ENCODE assay signal across 12 cellular contexts in the genomic region with DNA sequence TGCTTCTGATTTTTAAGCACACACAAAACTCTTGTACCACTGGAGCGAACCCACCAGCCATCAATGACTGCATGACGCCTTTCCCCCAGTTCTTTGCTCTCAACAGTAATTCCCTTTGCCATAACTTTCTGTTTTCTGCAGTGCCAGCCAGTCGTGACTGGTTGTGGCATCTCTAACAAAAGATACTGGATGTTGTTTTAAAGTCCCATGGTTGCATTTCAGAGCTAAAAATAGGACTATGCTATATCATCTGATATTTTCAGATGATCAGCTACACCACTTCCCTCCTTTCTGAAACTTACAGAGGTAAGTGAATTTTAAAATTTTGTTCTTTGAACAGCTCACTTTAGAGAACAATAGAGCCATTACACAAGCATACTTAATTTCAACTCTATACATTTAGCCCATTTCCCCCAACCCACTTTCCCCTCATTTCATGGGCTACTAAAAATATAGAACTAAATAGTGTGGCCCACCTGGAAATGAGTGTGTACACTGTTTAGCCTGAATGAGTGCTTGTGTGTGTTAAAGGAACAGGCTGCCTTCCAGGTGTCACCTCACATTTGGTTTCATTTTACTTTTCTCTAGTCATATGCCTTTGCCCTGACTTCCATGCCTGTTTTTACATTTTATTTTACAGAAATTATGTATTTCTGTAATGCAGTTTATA.
DNase-seq lines count a peak whose midpoint lies in the region; ATAC-seq and TF ChIP-seq lines count a peak whose summit lies in the region.
"Had no signal": no experiment of that assay in that cellular context is flagged by ENCODE, and none has a peak within 500 bp of the region (broad histone marks: within the 10 kb centered on the region; RNA-seq: fewer than 3 reads in every experiment).

No MANE protein-coding gene starts in this region.

- no peaks in the 10 kb centered on the region for H3K79me2 ChIP-seq in ACC112 (ENCODE audit: control insufficient read depth, insufficient read depth, low read length, unreplicated experiment)

- WGBS in adrenal gland, 4 donors, result 81 to 88% (median 84%) methylated on average over 3 of the region's 3 CpGs

- H3K36me3 Mint-ChIP-seq in stimulated activated effector memory CD8-positive, alpha-beta T cell treated with anti-CD3 and anti-CD28 coated beads, Interleukin-12 subunit alpha, Interleukin-12 subunit beta, amount 100 ng/mL, for 72 hours, result no peaks in the 10 kb centered on the region

- H3K4me1 Mint-ChIP-seq in stimulated activated effector memory CD8-positive, alpha-beta T cell treated with anti-CD3 and anti-CD28 coated beads, Interleukin-12 subunit alpha, Interleukin-12 subunit beta, amount 100 ng/mL, for 72 hours, result no peaks in the 10 kb centered on the region

- H3K27me3 ChIP-seq in ACC112 (ENCODE audit: insufficient read depth, low read length), result no peaks in the 10 kb centered on the region
- H3K27me3 ChIP-seq in adrenal gland, result no peaks in the 10 kb centered on the region
- H3K27me3 ChIP-seq: thyroid gland had no signal

- H3K36me3 ChIP-seq in ACC112 (ENCODE audit: insufficient read depth, low read length) (no peaks in the 10 kb centered on the region), adrenal gland (replicated peaks in 1 of 2) (no peaks in the 10 kb centered on the region)
- H3K36me3 ChIP-seq: thyroid gland, WERI-Rb-1 had no signal

- H2AFZ ChIP-seq in ACC112 (ENCODE audit: low read length, unreplicated experiment), result peak overlapping the region; percentile 19

- TF ChIP-seq CTCF in adrenal gland (IDR thresholded peaks at IDR 0.05) (no peak), GM10266 (IDR thresholded peaks at IDR 0.05; ENCODE audit: control insufficient read depth, insufficient read depth, low read depth, missing control alignments) (no peak)

- H3K27ac ChIP-seq in ACC112 (ENCODE audit: low read depth, low read length), result no peak overlapping the region
- H3K27ac ChIP-seq in adrenal gland, result no peak overlapping the region
- H3K27ac ChIP-seq: thyroid gland, WERI-Rb-1 had no signal

- intact Hi-C loops in adrenal gland (cut with DNase I), result loop anchor here in 1 of 2 donors (10.0 kb wide), 1 partner anchor 129 kb away; no protein-coding TSS in a partner anchor

- H3K4me3 Mint-ChIP-seq in stimulated activated effector memory CD8-positive, alpha-beta T cell treated with anti-CD3 and anti-CD28 coated beads, Interleukin-12 subunit alpha, Interleukin-12 subunit beta, amount 100 ng/mL, for 72 hours, result no peak overlapping the region
- H3K4me3 Mint-ChIP-seq: HFFc6 had no signal

- peaks cover 10% of the 10 kb centered on the region for H3K4me1 ChIP-seq in ACC112 (ENCODE audit: control insufficient read depth, insufficient read depth, low read length, unreplicated experiment)
- H3K4me1 ChIP-seq in adrenal gland (replicated peaks in 1 of 2), result peaks cover 0 to 5% of the 10 kb centered on the region in 2 donors
- H3K4me1 ChIP-seq: thyroid gland had no signal

- no peak overlapping the region for H3K27ac Mint-ChIP-seq in stimulated activated effector memory CD8-positive, alpha-beta T cell treated with anti-CD3 and anti-CD28 coated beads, Interleukin-12 subunit alpha, Interleukin-12 subunit beta, amount 100 ng/mL, for 72 hours
- H3K27ac Mint-ChIP-seq: HFFc6 had no signal

- DNase-seq in adrenal gland (no peak), GM10266 (ENCODE audit: extremely low spot score) (no peak)
- no peak for DNase-seq in stimulated activated CD4-positive, alpha-beta T cell treated with anti-CD3 and anti-CD28 coated beads, Interleukin-2, amount 100 ng/mL, for 24 hours
- DNase-seq in stimulated activated effector memory CD8-positive, alpha-beta T cell treated with anti-CD3 and anti-CD28 coated beads, Interleukin-12 subunit alpha, Interleukin-12 subunit beta, amount 100 ng/mL, for 72 hours (ENCODE audit: low spot score in 2 of 2), result no peak
- DNase-seq: HFFc6; stimulated activated CD4-positive, alpha-beta T cell treated with anti-CD3 and anti-CD28 coated beads, Interleukin-12 subunit alpha, Interleukin-12 subunit beta, amount 100 ng/mL, for 4 hours; thyroid gland; WERI-Rb-1 had no signal

- peak overlapping the region; percentile 51 for H3K4me3 ChIP-seq in ACC112 (ENCODE audit: low read depth, low read length)
- H3K4me3 ChIP-seq in adrenal gland, result no peak overlapping the region
- H3K4me3 ChIP-seq: thyroid gland had no signal

- peak; percentile 84 for ATAC-seq in GM18867 (IDR thresholded peaks at IDR 0.05; ENCODE audit: unreplicated experiment)
- ATAC-seq in HG02588 (IDR thresholded peaks at IDR 0.05; ENCODE audit: unreplicated experiment), result peak; percentile 74
- ATAC-seq in HG03520 (IDR thresholded peaks at IDR 0.05; ENCODE audit: unreplicated experiment), result peak; percentile 75
- no peak for ATAC-seq in stimulated activated effector memory CD8-positive, alpha-beta T cell treated with anti-CD3 and anti-CD28 coated beads, Interleukin-12 subunit alpha, Interleukin-12 subunit beta, amount 100 ng/mL, for 72 hours

- no peak for TF ChIP-seq POLR2A in adrenal gland (IDR thresholded peaks at IDR 0.05)

- H3K9me3 ChIP-seq in adrenal gland (replicated peaks in 1 of 3), result no peaks in the 10 kb centered on the region
- H3K9me3 ChIP-seq: thyroid gland had no signal

- H3K9me3 Mint-ChIP-seq in stimulated activated effector memory CD8-positive, alpha-beta T cell treated with anti-CD3 and anti-CD28 coated beads, Interleukin-12 subunit alpha, Interleukin-12 subunit beta, amount 100 ng/mL, for 72 hours, result peaks cover 2% of the 10 kb centered on the region
- H3K9me3 Mint-ChIP-seq: HFFc6 had no signal
